In the genomic region with DNA sequence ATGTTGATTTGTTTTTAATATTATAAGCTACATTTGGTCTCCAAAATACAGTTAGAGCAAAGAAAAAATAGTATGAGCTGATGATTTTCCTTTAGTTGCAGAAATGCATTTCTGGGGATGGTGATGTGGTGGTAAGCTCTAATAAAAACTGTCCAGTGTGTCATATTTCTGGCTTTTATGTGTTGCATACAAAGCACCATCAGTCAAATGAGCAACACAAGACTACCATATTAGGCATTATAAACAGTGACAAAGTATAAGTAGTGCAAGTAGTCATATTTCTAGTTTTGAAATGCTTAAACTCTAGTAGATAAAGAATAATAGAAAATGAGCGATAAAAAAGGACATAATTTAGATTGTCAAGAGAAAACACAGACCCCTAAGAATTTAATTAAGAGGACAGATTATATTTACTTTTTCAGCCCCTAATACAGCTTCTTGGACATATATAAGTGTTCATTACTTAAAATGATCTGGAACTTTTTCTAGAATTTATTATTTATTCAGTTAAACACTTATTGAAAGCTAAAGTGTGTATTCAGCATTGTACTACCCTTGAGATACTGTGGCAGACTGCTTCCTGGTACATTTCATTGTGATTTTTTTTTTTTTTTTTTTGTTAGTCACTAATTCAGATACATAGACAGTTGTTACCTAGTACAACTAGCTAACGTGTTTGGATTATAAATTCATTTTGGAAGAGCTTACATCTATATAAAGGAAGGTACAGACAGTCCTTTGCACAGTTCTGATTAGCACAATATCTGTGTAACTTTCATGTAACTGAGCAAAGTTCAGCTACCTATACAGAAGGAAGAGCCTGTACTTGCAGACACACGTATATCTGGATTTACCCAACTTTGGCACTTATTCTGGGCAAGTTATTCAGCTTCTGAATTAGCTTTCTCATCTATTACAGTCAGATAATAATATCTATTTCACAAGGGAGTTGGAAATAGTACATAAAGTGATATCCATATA, we compare ENCODE assay signal across 14 cellular contexts. TPM values are rescaled to one million over a fixed set of nuclear protein-coding genes. Genes with fewer than 3 reads are reported as not detected.
A peak's percentile ranks its signal among the peaks of the same experiment; 100 is the strongest.
DNase-seq lines count a peak whose midpoint lies in the region; ATAC-seq and TF ChIP-seq lines count a peak whose summit lies in the region.
"Had no signal": no experiment of that assay in that cellular context is flagged by ENCODE, and none has a peak within 500 bp of the region (broad histone marks: within the 10 kb centered on the region; RNA-seq: fewer than 3 reads in every experiment).

No MANE protein-coding gene starts in this region.

- no peak overlapping the region for H3K4me3 ChIP-seq in iPS-20b (ENCODE audit: low read length)
- H3K4me3 ChIP-seq in gastroesophageal sphincter: no peak overlapping the region
- no peak overlapping the region for H3K4me3 ChIP-seq in Caco-2 (ENCODE audit: low read depth, low read length)
- H3K4me3 ChIP-seq: ascending aorta had no signal

- H3K36me3 ChIP-seq in iPS-20b (ENCODE audit: insufficient read depth, low read depth, low read length): no peaks in the 10 kb centered on the region
- no peaks in the 10 kb centered on the region for H3K36me3 ChIP-seq in gastroesophageal sphincter
- H3K36me3 ChIP-seq in Caco-2 (ENCODE audit: control insufficient read depth, insufficient read depth, low read length): no peaks in the 10 kb centered on the region
- H3K36me3 ChIP-seq: ascending aorta had no signal

- H3K4me1 Mint-ChIP-seq in activated B cell treated with CpG ODN at 0.5 μM for 24 hours: peaks cover 41% of the 10 kb centered on the region
- H3K4me1 Mint-ChIP-seq in Caco-2 (ENCODE audit: low read depth, unreplicated experiment): peaks cover 9% of the 10 kb centered on the region

- TF ChIP-seq POLR2A in gastroesophageal sphincter (IDR thresholded peaks at IDR 0.05): no peak

- H3K4me3 Mint-ChIP-seq in activated B cell treated with CpG ODN at 0.5 μM for 24 hours: no peak overlapping the region
- no peak overlapping the region for H3K4me3 Mint-ChIP-seq in Caco-2 (ENCODE audit: unreplicated experiment)
- H3K4me3 Mint-ChIP-seq: activated CD4-positive, alpha-beta T cell treated with anti-CD3 and anti-CD28 coated beads, Interleukin-2, amount 10 ng/mL, durations not matched to agents 7 days and 5 days had no signal

- no peak for TF ChIP-seq EP300 in gastroesophageal sphincter (IDR thresholded peaks at IDR 0.05)

- no TSS peak for BruUV-seq in Caco-2 (replicated peaks; lab: Mats Ljungman, UMichigan)

- POLR2A ChIA-PET in activated B cell treated with CpG ODN at 0.5 μM for 24 hours (lab: Charles Lee): interaction anchor here (0.6 to 0.7 kb wide), 2 partner anchors 11 to 14 kb away, joined by 3 to 8 read pairs; no protein-coding TSS in a partner anchor
- POLR2A ChIA-PET in Caco-2 (lab: Charles Lee): no interaction called here

- no peak for ATAC-seq in activated B cell treated with CpG ODN at 0.5 μM for 24 hours (ENCODE audit: low read depth)
- no peak for ATAC-seq in HG02763 (IDR thresholded peaks at IDR 0.05; ENCODE audit: unreplicated experiment)
- ATAC-seq in gastroesophageal sphincter: no peak
- ATAC-seq: sciatic nerve had no signal

- H3K27me3 ChIP-seq in iPS-20b (ENCODE audit: insufficient read depth, low read length) (no peaks in the 10 kb centered on the region), gastroesophageal sphincter (no peaks in the 10 kb centered on the region), Caco-2 (replicated peaks; ENCODE audit: control insufficient read depth, insufficient read depth, low read length) (no peaks in the 10 kb centered on the region)
- H3K27me3 ChIP-seq: ascending aorta had no signal

- intact Hi-C loops in activated B cell treated with CpG ODN at 0.5 μM for 24 hours (cut with micrococcal nuclease) (no loop called here), Caco-2 (cut with micrococcal nuclease; ENCODE audit: unreplicated experiment) (no loop called here)

- H3K27ac ChIP-seq in iPS-20b (ENCODE audit: low read length) (no peak overlapping the region), gastroesophageal sphincter (no peak overlapping the region)
- H3K27ac ChIP-seq: 22Rv1, ascending aorta had no signal

- TF ChIP-seq CTCF in activated B cell treated with CpG ODN at 0.5 μM for 24 hours (IDR thresholded peaks at IDR 0.05) (no peak), gastroesophageal sphincter (IDR thresholded peaks at IDR 0.05) (no peak), Caco-2 (IDR thresholded peaks at IDR 0.05; ENCODE audit: insufficient read depth in 1 of 2, low read depth in 1 of 2, low read length in 1 of 2, severe bottlenecking in 1 of 2, unreplicated experiment in 1 of 2) (no peak)

- H3K9me3 ChIP-seq in iPS-20b (ENCODE audit: insufficient read depth, low read depth, low read length) (no peaks in the 10 kb centered on the region), gastroesophageal sphincter (no peaks in the 10 kb centered on the region), Caco-2 (no peaks in the 10 kb centered on the region)
- H3K9me3 ChIP-seq: ascending aorta had no signal

- CTCF ChIA-PET in activated B cell treated with CpG ODN at 0.5 μM for 24 hours (lab: Charles Lee): interaction anchor here (1.5 kb wide), 1 partner anchor 9 kb away, joined by 4 read pairs; no protein-coding TSS in a partner anchor
- CTCF ChIA-PET in Caco-2 (lab: Charles Lee): no interaction called here

- H3K36me3 Mint-ChIP-seq in activated B cell treated with CpG ODN at 0.5 μM for 24 hours (ENCODE audit: low read depth) (peaks cover 6% of the 10 kb centered on the region), Caco-2 (ENCODE audit: insufficient read depth, unreplicated experiment) (peaks cover 4% of the 10 kb centered on the region)

- H3K27me3 Mint-ChIP-seq in activated B cell treated with CpG ODN at 0.5 μM for 24 hours: no peaks in the 10 kb centered on the region
- H3K27me3 Mint-ChIP-seq in Caco-2 (ENCODE audit: insufficient read depth, unreplicated experiment): no peaks in the 10 kb centered on the region
- H3K27me3 Mint-ChIP-seq: activated CD4-positive, alpha-beta T cell treated with anti-CD3 and anti-CD28 coated beads, Interleukin-2, amount 10 ng/mL, durations not matched to agents 7 days and 5 days; CD8-positive, alpha-beta memory T cell had no signal

- 56 to 63% methylated on average over 3 of the region's 3 CpGs for WGBS in gastroesophageal sphincter (ENCODE audit: low coverage in 1 of 2), 2 donors

- peak; percentile 27 for DNase-seq in DMS153 (lab: John Stamatoyannopoulos, UW)
- no peak for DNase-seq in DMS153 treated with DMSO at 0.1 percent for 48 hours (lab: John Stamatoyannopoulos, UW; ENCODE audit: unreplicated experiment)
- DNase-seq in HCEC 1CT: peak; percentile 69
- DNase-seq in activated B cell treated with CpG ODN at 0.5 μM for 24 hours: no peak
- DNase-seq in Caco-2: no peak
- DNase-seq: activated CD4-positive, alpha-beta T cell treated with anti-CD3 and anti-CD28 coated beads, Interleukin-2, amount 10 ng/mL, durations not matched to agents 7 days and 5 days; CD8-positive, alpha-beta memory T cell; stimulated activated CD4-positive, alpha-beta T cell treated with anti-CD3 and anti-CD28 coated beads, Interleukin-4, amount 100 ng/mL, for 4 hours had no signal

- H3K9me3 Mint-ChIP-seq in activated B cell treated with CpG ODN at 0.5 μM for 24 hours: peaks cover 2% of the 10 kb centered on the region
- H3K9me3 Mint-ChIP-seq in Caco-2 (ENCODE audit: unreplicated experiment): no peaks in the 10 kb centered on the region

- H3K4me1 ChIP-seq in iPS-20b (ENCODE audit: insufficient read depth, low read length) (peaks cover 11% of the 10 kb centered on the region; the same call in 1 of the 2 replicates), gastroesophageal sphincter (peaks cover 0 to 20% (median 0%) of the 10 kb centered on the region in 3 donors), Caco-2 (peaks cover 5% of the 10 kb centered on the region; the same call in 1 of the 2 replicates)

- H3K27ac Mint-ChIP-seq in activated B cell treated with CpG ODN at 0.5 μM for 24 hours: peak overlapping the region; percentile 41
- no peak overlapping the region for H3K27ac Mint-ChIP-seq in Caco-2 (ENCODE audit: unreplicated experiment)

- peak overlapping the region; percentile 54; the same call in 1 of the 2 replicates for H3K9ac ChIP-seq in iPS-20b (ENCODE audit: low read depth, low read length)

RNA-seq across cellular contexts. Expression of gene RAP1GDS1, which starts 22.3 kb away (rescaled TPM):
- 51.6 and 54.6 TPM in 2 replicates for total RNA-seq in activated B cell treated with CpG ODN at 0.5 μM for 24 hours
- total RNA-seq in gastroesophageal sphincter: 10 to 100 TPM; 30.9 to 46.1 (median 40.5) TPM
- 40.3 and 45.5 TPM in 2 replicates for total RNA-seq in Caco-2 (2022)

Comparison
In these comparisons a context has a peak if more than half of its experiments do, and no peak if none do; other contexts are left out.
1. DNase-seq: peak in DMS153 (single experiment) and HCEC 1CT (single experiment); none in DMS153 treated with DMSO at 0.1 percent for 48 hours (single experiment), activated B cell treated with CpG ODN at 0.5 μM for 24 hours (single experiment) and Caco-2 (0 of 2).